In the genomic region with DNA sequence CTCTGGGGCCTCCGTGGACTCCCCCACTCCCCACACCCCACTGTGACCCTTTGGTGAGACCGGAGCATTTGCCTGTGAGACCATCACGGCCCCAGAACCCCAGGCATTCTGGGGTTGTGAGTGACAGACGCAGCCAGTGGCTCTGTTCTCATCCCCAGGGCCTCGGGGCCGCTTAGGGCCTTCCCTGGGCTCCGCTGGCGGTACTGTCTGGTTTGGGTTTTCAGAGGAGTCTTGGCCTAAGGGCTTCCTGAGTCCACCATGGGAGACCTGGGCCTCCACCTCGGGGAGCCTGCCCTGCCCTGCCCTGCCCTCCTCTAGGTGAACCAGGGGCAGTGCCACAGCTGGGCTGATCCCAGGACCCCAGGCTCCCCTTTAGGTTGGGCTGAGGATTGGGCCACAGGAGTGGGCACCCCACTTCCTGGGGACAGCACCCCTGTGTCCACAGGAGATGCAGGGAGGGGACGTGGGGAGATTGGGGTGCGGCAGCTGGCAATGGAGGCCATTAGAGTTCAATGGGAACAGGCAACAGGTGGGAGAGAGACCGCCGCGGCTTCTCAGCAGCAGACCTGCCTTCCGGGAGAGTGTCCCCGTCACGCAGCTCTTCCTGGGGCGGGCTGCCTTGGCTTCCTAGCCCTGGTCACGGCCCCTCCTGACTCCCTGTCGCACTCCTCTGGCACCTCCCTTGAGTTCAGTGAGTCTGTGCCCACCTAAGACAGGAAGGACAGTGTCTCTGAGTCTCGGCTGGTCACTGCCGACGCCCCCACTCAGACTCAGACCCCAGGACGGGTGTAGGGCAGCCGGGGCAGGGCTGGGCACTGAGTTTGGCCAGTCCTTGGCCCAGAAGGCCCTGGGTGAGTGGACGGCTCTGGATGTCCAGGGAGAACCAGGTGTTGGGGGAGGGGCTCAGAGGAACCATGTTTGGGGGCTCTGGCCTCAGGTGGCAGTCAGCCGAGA, we compare ENCODE assay signal across 1 cellular context.
TF ChIP-seq lines count a peak whose summit lies in the region.

No MANE protein-coding gene starts in this region.

TF ChIP-seq in GM12878, 131 proteins besides CTCF, POLR2A, EP300 and RAD21:
- TF ChIP-seq, protein P1, sequence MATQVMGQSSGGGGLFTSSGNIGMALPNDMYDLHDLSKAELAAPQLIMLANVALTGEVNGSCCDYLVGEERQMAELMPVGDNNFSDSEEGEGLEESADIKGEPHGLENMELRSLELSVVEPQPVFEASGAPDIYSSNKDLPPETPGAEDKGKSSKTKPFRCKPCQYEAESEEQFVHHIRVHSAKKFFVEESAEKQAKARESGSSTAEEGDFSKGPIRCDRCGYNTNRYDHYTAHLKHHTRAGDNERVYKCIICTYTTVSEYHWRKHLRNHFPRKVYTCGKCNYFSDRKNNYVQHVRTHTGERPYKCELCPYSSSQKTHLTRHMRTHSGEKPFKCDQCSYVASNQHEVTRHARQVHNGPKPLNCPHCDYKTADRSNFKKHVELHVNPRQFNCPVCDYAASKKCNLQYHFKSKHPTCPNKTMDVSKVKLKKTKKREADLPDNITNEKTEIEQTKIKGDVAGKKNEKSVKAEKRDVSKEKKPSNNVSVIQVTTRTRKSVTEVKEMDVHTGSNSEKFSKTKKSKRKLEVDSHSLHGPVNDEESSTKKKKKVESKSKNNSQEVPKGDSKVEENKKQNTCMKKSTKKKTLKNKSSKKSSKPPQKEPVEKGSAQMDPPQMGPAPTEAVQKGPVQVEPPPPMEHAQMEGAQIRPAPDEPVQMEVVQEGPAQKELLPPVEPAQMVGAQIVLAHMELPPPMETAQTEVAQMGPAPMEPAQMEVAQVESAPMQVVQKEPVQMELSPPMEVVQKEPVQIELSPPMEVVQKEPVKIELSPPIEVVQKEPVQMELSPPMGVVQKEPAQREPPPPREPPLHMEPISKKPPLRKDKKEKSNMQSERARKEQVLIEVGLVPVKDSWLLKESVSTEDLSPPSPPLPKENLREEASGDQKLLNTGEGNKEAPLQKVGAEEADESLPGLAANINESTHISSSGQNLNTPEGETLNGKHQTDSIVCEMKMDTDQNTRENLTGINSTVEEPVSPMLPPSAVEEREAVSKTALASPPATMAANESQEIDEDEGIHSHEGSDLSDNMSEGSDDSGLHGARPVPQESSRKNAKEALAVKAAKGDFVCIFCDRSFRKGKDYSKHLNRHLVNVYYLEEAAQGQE (IDR thresholded peaks at IDR 0.05; ENCODE audit: low read depth, low read length), result no peak
